In the genomic region with DNA sequence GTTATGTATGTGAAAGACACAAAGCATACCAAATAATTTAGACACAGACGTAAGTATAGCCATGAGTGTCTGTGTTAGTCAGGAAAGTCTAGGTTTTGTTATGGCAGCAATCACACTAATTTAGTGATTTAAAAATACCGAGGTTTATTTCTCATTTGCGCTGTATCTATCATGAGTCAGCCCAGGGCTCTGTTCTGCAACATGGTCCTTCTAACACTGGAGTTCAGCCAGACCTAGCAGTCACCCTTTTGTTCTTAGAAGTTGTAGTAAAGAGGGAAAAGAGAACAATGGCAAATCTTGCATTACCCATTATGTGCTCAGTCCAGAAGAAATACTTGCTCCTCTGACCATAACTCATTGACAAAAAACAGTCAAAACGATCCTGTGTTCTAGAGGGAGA, we compare ENCODE assay signal across 22 cellular contexts.
DNase-seq lines count a peak whose midpoint lies in the region; ATAC-seq, FAIRE-seq and TF ChIP-seq lines count a peak whose summit lies in the region.
"Had no signal": no experiment of that assay in that cellular context is flagged by ENCODE, and none has a peak within 500 bp of the region (broad histone marks: within the 10 kb centered on the region; RNA-seq: fewer than 3 reads in every experiment).

No MANE protein-coding gene starts in this region.

- H3K9me1 ChIP-seq in IMR-90 (ENCODE audit: insufficient read depth, low read length) = no peaks in the 10 kb centered on the region

- peaks cover 0 to 4% of the 10 kb centered on the region in 2 donors for H3K9me3 Mint-ChIP-seq in activated naive CD4-positive, alpha-beta T cell treated with anti-CD3 and anti-CD28 coated beads, Interleukin-2, amount 50 U/mL, for 72 hours
- H3K9me3 Mint-ChIP-seq in activated T-cell treated with anti-CD3 and anti-CD28 coated beads, Interleukin-2, amount 50 U/mL, for 4 hours = peaks cover 4% of the 10 kb centered on the region
- H3K9me3 Mint-ChIP-seq: H9 had no signal

- no peak overlapping the region for H3K9ac ChIP-seq in IMR-90 (ENCODE audit: low read depth, low read length)

- H3K4me3 ChIP-seq in AG10803 (ENCODE audit: low read length) (no peak overlapping the region), IMR-90 (ENCODE audit: insufficient read depth, low read depth, low read length) (no peak overlapping the region), astrocyte of the spinal cord (ENCODE audit: low read depth, low read length) (no peak overlapping the region)
- H3K4me3 ChIP-seq: Peyer's patch had no signal

- H4K5ac ChIP-seq in IMR-90 (ENCODE audit: low read depth, low read length) = no peak overlapping the region

- in situ Hi-C loops in IMR-90 (cut with MboI; ENCODE audit: low sequenced_read_pairs) = no loop called here
- in situ Hi-C loops in astrocyte of the spinal cord (cut with HindIII; ENCODE audit: low sequenced_read_pairs) = no loop called here

- H2BK15ac ChIP-seq in IMR-90 (ENCODE audit: low read depth, low read length) = no peak overlapping the region

- no peak overlapping the region for H3K4me2 ChIP-seq in IMR-90 (ENCODE audit: low read depth, low read length)

- no TSS peak for BruUV-seq in IMR-90 (replicated peaks; lab: Mats Ljungman, UMichigan)

- no peaks in the 10 kb centered on the region for H3K79me1 ChIP-seq in IMR-90 (ENCODE audit: low read depth in 1 of 2, low read length in 2 of 2)

- H3K23ac ChIP-seq in IMR-90 (ENCODE audit: low read depth, low read length) = no peak overlapping the region

- peak; percentile 44 for DNase-seq in AG10803 (ENCODE audit: low read depth)
- DNase-seq in IMR-90 = peak; percentile 39
- DNase-seq in astrocyte of the spinal cord (ENCODE audit: low read depth, low spot score) = peak; percentile 80
- peak; percentile 24 for DNase-seq in iris pigment epithelial cell (ENCODE audit: low read depth)
- DNase-seq in NCI-H146 (lab: John Stamatoyannopoulos, UW) = no peak
- DNase-seq in GM12892 (ENCODE audit: insufficient read length) = no peak
- no peak for DNase-seq in activated naive CD4-positive, alpha-beta T cell treated with anti-CD3 and anti-CD28 coated beads, Interleukin-2, amount 50 U/mL, for 72 hours (ENCODE audit: low spot score in 2 of 2)
- no peak for DNase-seq in activated T-cell treated with anti-CD3 and anti-CD28 coated beads, Interleukin-2, amount 50 U/mL, for 4 hours
- DNase-seq: C1 segment of cervical spinal cord, DND-41, GF-D8, H9, MV-4-11, NCI-H1417 treated with DMSO at 0.1 percent for 48 hours, NCI-H2081, NCI-H524, Peyer's patch, SHP77 had no signal

- CTCF ChIA-PET in IMR-90 (lab: Yijun Ruan, JAX) = no interaction called here

- H2AK9ac ChIP-seq in IMR-90 (replicated peaks; ENCODE audit: low read depth, low read length, poor library complexity) = no peak overlapping the region

- H3K4ac ChIP-seq in IMR-90 (ENCODE audit: low read depth, low read length) = no peak overlapping the region

- intact Hi-C loops in IMR-90 (cut with micrococcal nuclease) = no loop called here

- TF ChIP-seq RAD21 in IMR-90 (IDR thresholded peaks at IDR 0.05; ENCODE audit: low read length) = no peak

- no peak overlapping the region for H2BK120ac ChIP-seq in IMR-90 (ENCODE audit: low read depth, low read length)

- H3K4me1 ChIP-seq in IMR-90 (ENCODE audit: control insufficient read depth, insufficient read depth, low read length) = no peaks in the 10 kb centered on the region
- H3K4me1 ChIP-seq: Peyer's patch had no signal

- no peaks in the 10 kb centered on the region for H4K20me1 ChIP-seq in IMR-90 (ENCODE audit: insufficient read depth, low read length)

- no peak overlapping the region for H4K91ac ChIP-seq in IMR-90 (ENCODE audit: insufficient read depth, low read depth, low read length)

- no peak overlapping the region for H2BK5ac ChIP-seq in IMR-90 (ENCODE audit: low read depth, low read length, poor library complexity, severe bottlenecking)

- no peak overlapping the region for H3K4me3 Mint-ChIP-seq in activated T-cell treated with anti-CD3 and anti-CD28 coated beads, Interleukin-2, amount 50 U/mL, for 4 hours
- H3K4me3 Mint-ChIP-seq: H9, IgD-negative memory B cell had no signal

- H2AK5ac ChIP-seq in IMR-90 (ENCODE audit: low read depth, low read length) = no peak overlapping the region

- dilution Hi-C loops in IMR-90 (cut with HindIII; ENCODE audit: low sequenced_read_pairs, unreplicated experiment) = no loop called here

- H3K14ac ChIP-seq in IMR-90 (replicated peaks; ENCODE audit: low read depth, low read length) = no peak overlapping the region

- TF ChIP-seq CTCF in AG10803 (conservative IDR thresholded peaks at IDR 0.05; ENCODE audit: low read length) (no peak), IMR-90 (conservative IDR thresholded peaks at IDR 0.05; ENCODE audit: low read depth, low read length) (no peak), astrocyte of the spinal cord (IDR thresholded peaks at IDR 0.05; ENCODE audit: low read depth, low read length) (no peak)

- FAIRE-seq in GM12892 (lab: Jason Lieb, UNC) = no peak
- FAIRE-seq: A204.1, GM19239 had no signal

- H2BK20ac ChIP-seq in IMR-90 (ENCODE audit: low read depth, low read length) = no peak overlapping the region

- H3K27ac ChIP-seq in IMR-90 (ENCODE audit: insufficient read depth, low read length) = no peak overlapping the region
- H3K27ac ChIP-seq: Peyer's patch had no signal

- no peak overlapping the region for H3K27ac Mint-ChIP-seq in activated naive CD4-positive, alpha-beta T cell treated with anti-CD3 and anti-CD28 coated beads, Interleukin-2, amount 50 U/mL, for 72 hours
- H3K27ac Mint-ChIP-seq: IgD-negative memory B cell had no signal

- no peak overlapping the region for H4K8ac ChIP-seq in IMR-90 (ENCODE audit: low read depth in 2 of 2, low read length in 2 of 2)

- TF ChIP-seq POLR2A in IMR-90 (IDR thresholded peaks at IDR 0.05; ENCODE audit: low read depth, low read length) = no peak
- no peak for TF ChIP-seq POLR2A in GM12892 (IDR thresholded peaks at IDR 0.05; ENCODE audit: low read depth, low read length)

- H3K36me3 Mint-ChIP-seq in activated naive CD4-positive, alpha-beta T cell treated with anti-CD3 and anti-CD28 coated beads, Interleukin-2, amount 50 U/mL, for 72 hours = no peaks in the 10 kb centered on the region
- H3K36me3 Mint-ChIP-seq in activated T-cell treated with anti-CD3 and anti-CD28 coated beads, Interleukin-2, amount 50 U/mL, for 4 hours (ENCODE audit: insufficient read depth) = no peaks in the 10 kb centered on the region
- H3K36me3 Mint-ChIP-seq: IgD-negative memory B cell had no signal

- no peaks in the 10 kb centered on the region for H3K4me1 Mint-ChIP-seq in activated T-cell treated with anti-CD3 and anti-CD28 coated beads, Interleukin-2, amount 50 U/mL, for 4 hours (ENCODE audit: low read depth)
- H3K4me1 Mint-ChIP-seq: IgD-negative memory B cell had no signal

- POLR2A ChIA-PET in IMR-90 (lab: Charles Lee; ENCODE audit: unreplicated experiment) = interaction anchor here (0.5 to 0.7 kb wide), 2 partner anchors 48 to 573 kb away, joined by 3 to 10 read pairs; no protein-coding TSS in a partner anchor

- no peak overlapping the region for H3K18ac ChIP-seq in IMR-90 (ENCODE audit: low read depth, low read length)

- WGBS in IMR-90 (ENCODE audit: extremely low coverage in 2 of 2, insufficient read length in 1 of 2), 2 experiments = no CpG with 5 or more reads among the region's 4 CpGs

- no peak for ATAC-seq in IMR-90 (ENCODE audit: low read depth)
- no peak for ATAC-seq in activated naive CD4-positive, alpha-beta T cell treated with anti-CD3 and anti-CD28 coated beads, Interleukin-2, amount 50 U/mL, for 72 hours
- ATAC-seq in activated T-cell treated with anti-CD3 and anti-CD28 coated beads, Interleukin-2, amount 50 U/mL, for 4 hours = no peak
- ATAC-seq: SK-N-SH treated with all-trans-retinoic acid at 6 μM for 48 hours had no signal

- no peaks in the 10 kb centered on the region for H3K27me3 ChIP-seq in IMR-90 (ENCODE audit: control insufficient read depth, insufficient read depth, low read length)
- H3K27me3 ChIP-seq: Peyer's patch had no signal

- H3K56ac ChIP-seq in IMR-90 (ENCODE audit: extremely low read depth, insufficient read depth, low read length) = no peak overlapping the region

- no peak overlapping the region for H2AFZ ChIP-seq in IMR-90 (replicated peaks; ENCODE audit: low read length, poor library complexity)

- no peaks in the 10 kb centered on the region for H3K36me3 ChIP-seq in IMR-90 (ENCODE audit: control insufficient read depth, insufficient read depth, low read length)
- H3K36me3 ChIP-seq: Peyer's patch had no signal

- H3K27me3 Mint-ChIP-seq in activated T-cell treated with anti-CD3 and anti-CD28 coated beads, Interleukin-2, amount 50 U/mL, for 4 hours (ENCODE audit: low read depth) = no peaks in the 10 kb centered on the region
- H3K27me3 Mint-ChIP-seq: IgD-negative memory B cell had no signal

- H3K9me3 ChIP-seq in IMR-90 (ENCODE audit: control insufficient read depth, insufficient read depth, low read length) = no peaks in the 10 kb centered on the region
- H3K9me3 ChIP-seq: Peyer's patch had no signal

TF ChIP-seq in IMR-90, 13 proteins besides CTCF, POLR2A, EP300 and RAD21:
- TF ChIP-seq MAZ (IDR thresholded peaks at IDR 0.05; ENCODE audit: borderline replicate concordance, low read depth, low read length) = no peak
- no peak for TF ChIP-seq FOS (IDR thresholded peaks at IDR 0.05; ENCODE audit: low read depth, low read length)
- TF ChIP-seq, protein P1, sequence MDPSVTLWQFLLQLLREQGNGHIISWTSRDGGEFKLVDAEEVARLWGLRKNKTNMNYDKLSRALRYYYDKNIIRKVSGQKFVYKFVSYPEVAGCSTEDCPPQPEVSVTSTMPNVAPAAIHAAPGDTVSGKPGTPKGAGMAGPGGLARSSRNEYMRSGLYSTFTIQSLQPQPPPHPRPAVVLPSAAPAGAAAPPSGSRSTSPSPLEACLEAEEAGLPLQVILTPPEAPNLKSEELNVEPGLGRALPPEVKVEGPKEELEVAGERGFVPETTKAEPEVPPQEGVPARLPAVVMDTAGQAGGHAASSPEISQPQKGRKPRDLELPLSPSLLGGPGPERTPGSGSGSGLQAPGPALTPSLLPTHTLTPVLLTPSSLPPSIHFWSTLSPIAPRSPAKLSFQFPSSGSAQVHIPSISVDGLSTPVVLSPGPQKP (IDR thresholded peaks at IDR 0.05; ENCODE audit: borderline replicate concordance, low read depth, low read length) = no peak
- TF ChIP-seq CHD1 (IDR thresholded peaks at IDR 0.05; ENCODE audit: low read depth, low read length) = no peak
- TF ChIP-seq MAFK (IDR thresholded peaks at IDR 0.05; ENCODE audit: low read depth, low read length) = no peak
- TF ChIP-seq RCOR1 (IDR thresholded peaks at IDR 0.05; ENCODE audit: insufficient replicate concordance, low read length) = no peak

Comparison
In these comparisons a context has a peak if more than half of its experiments do, and no peak if none do; other contexts are left out.
1. DNase-seq: peak in AG10803 (single experiment), IMR-90 (single experiment), astrocyte of the spinal cord (single experiment) and iris pigment epithelial cell (single experiment); none in NCI-H146 (single experiment), GM12892 (single experiment), activated naive CD4-positive, alpha-beta T cell treated with anti-CD3 and anti-CD28 coated beads, Interleukin-2, amount 50 U/mL, for 72 hours (0 of 2) and activated T-cell treated with anti-CD3 and anti-CD28 coated beads, Interleukin-2, amount 50 U/mL, for 4 hours (single experiment).